In genomic region chr19:46321653-46322052, GRCh38 we compare ENCODE assay signal across 26 cellular contexts. TPM values are rescaled to one million over a fixed set of nuclear protein-coding genes. Genes with fewer than 3 reads are reported as not detected.
"Had no signal": no experiment of that assay in that cellular context is flagged by ENCODE, and none has a peak within 500 bp of the region (broad histone marks: within the 10 kb centered on the region; RNA-seq: fewer than 3 reads in every experiment).

No MANE protein-coding gene starts in this region.

- H3K4me3 ChIP-seq: colonic mucosa, gastroesophageal sphincter, heart left ventricle, hepatocyte, left lung, lower lobe of right lung, mucosa of descending colon had no signal

- H3K4me3 Mint-ChIP-seq: dendritic cell treated with granulocyte-macrophage colony-stimulating factor and Interleukin-4, amounts not matched to agents 40 ng/mL and 50 ng/mL, for 4 days; effector memory CD8-positive, alpha-beta T cell; endodermal cell; mesothelial cell of epicardium had no signal

- H3K27me3 Mint-ChIP-seq: dendritic cell treated with granulocyte-macrophage colony-stimulating factor and Interleukin-4, amounts not matched to agents 40 ng/mL and 50 ng/mL, for 4 days; effector memory CD8-positive, alpha-beta T cell had no signal

- H3K4me1 ChIP-seq: colonic mucosa, foreskin keratinocyte, left lung, lower lobe of right lung had no signal

- H2AFZ ChIP-seq: hepatocyte had no signal

- DNase-seq: cerebellar nuclear complex; colonic mucosa; cortex of kidney; effector CD8-positive, alpha-beta T cell; effector memory CD8-positive, alpha-beta T cell; endodermal cell; erythroblast; foreskin keratinocyte; heart left ventricle; hypothalamus; left cardiac atrium; left lung; lower lobe of right lung; mesenchymal stem cell; mucosa of descending colon had no signal

- H3K9me3 ChIP-seq: colonic mucosa had no signal

- ATAC-seq: effector memory CD8-positive, alpha-beta T cell; esophagus mucosa; foreskin keratinocyte; gastroesophageal sphincter; left lung; mucosa of descending colon had no signal

- H3K27ac Mint-ChIP-seq: dendritic cell treated with granulocyte-macrophage colony-stimulating factor and Interleukin-4, amounts not matched to agents 40 ng/mL and 50 ng/mL, for 4 days; effector memory CD8-positive, alpha-beta T cell; endodermal cell; mesothelial cell of epicardium had no signal

- FAIRE-seq: endometrium, frontal cortex, islet of Langerhans, keratinocyte had no signal

- H3K27ac ChIP-seq: colonic mucosa, epithelial cell of prostate, foreskin keratinocyte, heart left ventricle, hepatocyte, left lung, lower lobe of right lung had no signal

- H3K27me3 ChIP-seq: colonic mucosa, foreskin keratinocyte, gastroesophageal sphincter, heart left ventricle, hepatocyte, left lung had no signal

- H3K36me3 ChIP-seq: colonic mucosa had no signal

- H3K4me1 Mint-ChIP-seq: endodermal cell, mesothelial cell of epicardium had no signal

- H3K79me2 ChIP-seq: hepatocyte had no signal

- H3K4me2 ChIP-seq: hepatocyte had no signal

RNA-seq across cellular contexts. Expression of gene HIF3A, which starts 24.8 kb away (rescaled TPM):
- total RNA-seq: foreskin keratinocyte, myocyte had no signal
